1 cellular context compared by ENCODE assay signal in the genomic region with DNA sequence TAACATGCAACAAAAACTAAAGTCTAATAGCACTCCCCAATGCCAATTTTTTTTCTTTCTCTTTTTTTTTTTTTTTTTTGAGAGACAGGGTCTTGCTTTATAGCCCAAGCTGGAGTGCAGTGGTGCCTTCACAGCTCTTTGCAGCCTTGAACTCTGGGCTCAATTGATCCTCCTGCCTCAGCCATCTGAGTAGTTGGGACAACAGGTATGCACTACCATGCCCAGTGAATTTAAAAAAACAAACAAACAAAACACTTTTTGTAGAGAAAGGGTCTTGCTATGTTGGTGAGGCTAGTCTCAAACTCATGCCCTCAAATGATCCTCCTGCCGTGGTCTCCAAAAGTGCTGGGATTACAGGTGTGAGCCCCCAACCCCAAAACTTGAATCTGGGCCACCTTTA.
TF ChIP-seq lines count a peak whose summit lies in the region.

No MANE protein-coding gene starts in this region.

TF ChIP-seq in HepG2, 621 proteins besides CTCF, POLR2A, EP300 and RAD21 (continued from another document and continues in another):
- TF ChIP-seq, protein P1, sequence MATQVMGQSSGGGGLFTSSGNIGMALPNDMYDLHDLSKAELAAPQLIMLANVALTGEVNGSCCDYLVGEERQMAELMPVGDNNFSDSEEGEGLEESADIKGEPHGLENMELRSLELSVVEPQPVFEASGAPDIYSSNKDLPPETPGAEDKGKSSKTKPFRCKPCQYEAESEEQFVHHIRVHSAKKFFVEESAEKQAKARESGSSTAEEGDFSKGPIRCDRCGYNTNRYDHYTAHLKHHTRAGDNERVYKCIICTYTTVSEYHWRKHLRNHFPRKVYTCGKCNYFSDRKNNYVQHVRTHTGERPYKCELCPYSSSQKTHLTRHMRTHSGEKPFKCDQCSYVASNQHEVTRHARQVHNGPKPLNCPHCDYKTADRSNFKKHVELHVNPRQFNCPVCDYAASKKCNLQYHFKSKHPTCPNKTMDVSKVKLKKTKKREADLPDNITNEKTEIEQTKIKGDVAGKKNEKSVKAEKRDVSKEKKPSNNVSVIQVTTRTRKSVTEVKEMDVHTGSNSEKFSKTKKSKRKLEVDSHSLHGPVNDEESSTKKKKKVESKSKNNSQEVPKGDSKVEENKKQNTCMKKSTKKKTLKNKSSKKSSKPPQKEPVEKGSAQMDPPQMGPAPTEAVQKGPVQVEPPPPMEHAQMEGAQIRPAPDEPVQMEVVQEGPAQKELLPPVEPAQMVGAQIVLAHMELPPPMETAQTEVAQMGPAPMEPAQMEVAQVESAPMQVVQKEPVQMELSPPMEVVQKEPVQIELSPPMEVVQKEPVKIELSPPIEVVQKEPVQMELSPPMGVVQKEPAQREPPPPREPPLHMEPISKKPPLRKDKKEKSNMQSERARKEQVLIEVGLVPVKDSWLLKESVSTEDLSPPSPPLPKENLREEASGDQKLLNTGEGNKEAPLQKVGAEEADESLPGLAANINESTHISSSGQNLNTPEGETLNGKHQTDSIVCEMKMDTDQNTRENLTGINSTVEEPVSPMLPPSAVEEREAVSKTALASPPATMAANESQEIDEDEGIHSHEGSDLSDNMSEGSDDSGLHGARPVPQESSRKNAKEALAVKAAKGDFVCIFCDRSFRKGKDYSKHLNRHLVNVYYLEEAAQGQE (IDR thresholded peaks at IDR 0.05; ENCODE audit: borderline replicate concordance in 1 of 2, low read depth in 1 of 2, low read length in 2 of 2): no peak
- TF ChIP-seq ZNF432 (CRISPR knock-in tag; IDR thresholded peaks at IDR 0.05; ENCODE audit: borderline replicate concordance): no peak
- TF ChIP-seq, protein P2, sequence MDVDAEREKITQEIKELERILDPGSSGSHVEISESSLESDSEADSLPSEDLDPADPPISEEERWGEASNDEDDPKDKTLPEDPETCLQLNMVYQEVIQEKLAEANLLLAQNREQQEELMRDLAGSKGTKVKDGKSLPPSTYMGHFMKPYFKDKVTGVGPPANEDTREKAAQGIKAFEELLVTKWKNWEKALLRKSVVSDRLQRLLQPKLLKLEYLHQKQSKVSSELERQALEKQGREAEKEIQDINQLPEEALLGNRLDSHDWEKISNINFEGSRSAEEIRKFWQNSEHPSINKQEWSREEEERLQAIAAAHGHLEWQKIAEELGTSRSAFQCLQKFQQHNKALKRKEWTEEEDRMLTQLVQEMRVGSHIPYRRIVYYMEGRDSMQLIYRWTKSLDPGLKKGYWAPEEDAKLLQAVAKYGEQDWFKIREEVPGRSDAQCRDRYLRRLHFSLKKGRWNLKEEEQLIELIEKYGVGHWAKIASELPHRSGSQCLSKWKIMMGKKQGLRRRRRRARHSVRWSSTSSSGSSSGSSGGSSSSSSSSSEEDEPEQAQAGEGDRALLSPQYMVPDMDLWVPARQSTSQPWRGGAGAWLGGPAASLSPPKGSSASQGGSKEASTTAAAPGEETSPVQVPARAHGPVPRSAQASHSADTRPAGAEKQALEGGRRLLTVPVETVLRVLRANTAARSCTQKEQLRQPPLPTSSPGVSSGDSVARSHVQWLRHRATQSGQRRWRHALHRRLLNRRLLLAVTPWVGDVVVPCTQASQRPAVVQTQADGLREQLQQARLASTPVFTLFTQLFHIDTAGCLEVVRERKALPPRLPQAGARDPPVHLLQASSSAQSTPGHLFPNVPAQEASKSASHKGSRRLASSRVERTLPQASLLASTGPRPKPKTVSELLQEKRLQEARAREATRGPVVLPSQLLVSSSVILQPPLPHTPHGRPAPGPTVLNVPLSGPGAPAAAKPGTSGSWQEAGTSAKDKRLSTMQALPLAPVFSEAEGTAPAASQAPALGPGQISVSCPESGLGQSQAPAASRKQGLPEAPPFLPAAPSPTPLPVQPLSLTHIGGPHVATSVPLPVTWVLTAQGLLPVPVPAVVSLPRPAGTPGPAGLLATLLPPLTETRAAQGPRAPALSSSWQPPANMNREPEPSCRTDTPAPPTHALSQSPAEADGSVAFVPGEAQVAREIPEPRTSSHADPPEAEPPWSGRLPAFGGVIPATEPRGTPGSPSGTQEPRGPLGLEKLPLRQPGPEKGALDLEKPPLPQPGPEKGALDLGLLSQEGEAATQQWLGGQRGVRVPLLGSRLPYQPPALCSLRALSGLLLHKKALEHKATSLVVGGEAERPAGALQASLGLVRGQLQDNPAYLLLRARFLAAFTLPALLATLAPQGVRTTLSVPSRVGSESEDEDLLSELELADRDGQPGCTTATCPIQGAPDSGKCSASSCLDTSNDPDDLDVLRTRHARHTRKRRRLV (CRISPR knock-in tag; IDR thresholded peaks at IDR 0.05): no peak
- TF ChIP-seq ZNF652 (CRISPR knock-in tag; IDR thresholded peaks at IDR 0.05; ENCODE audit: borderline replicate concordance, low read depth): no peak
- TF ChIP-seq ZNF101 (CRISPR knock-in tag; IDR thresholded peaks at IDR 0.05; ENCODE audit: borderline replicate concordance, low read depth): no peak
- no peak for TF ChIP-seq ZNF614 (CRISPR knock-in tag; IDR thresholded peaks at IDR 0.05; ENCODE audit: borderline replicate concordance)
- TF ChIP-seq, protein P3, sequence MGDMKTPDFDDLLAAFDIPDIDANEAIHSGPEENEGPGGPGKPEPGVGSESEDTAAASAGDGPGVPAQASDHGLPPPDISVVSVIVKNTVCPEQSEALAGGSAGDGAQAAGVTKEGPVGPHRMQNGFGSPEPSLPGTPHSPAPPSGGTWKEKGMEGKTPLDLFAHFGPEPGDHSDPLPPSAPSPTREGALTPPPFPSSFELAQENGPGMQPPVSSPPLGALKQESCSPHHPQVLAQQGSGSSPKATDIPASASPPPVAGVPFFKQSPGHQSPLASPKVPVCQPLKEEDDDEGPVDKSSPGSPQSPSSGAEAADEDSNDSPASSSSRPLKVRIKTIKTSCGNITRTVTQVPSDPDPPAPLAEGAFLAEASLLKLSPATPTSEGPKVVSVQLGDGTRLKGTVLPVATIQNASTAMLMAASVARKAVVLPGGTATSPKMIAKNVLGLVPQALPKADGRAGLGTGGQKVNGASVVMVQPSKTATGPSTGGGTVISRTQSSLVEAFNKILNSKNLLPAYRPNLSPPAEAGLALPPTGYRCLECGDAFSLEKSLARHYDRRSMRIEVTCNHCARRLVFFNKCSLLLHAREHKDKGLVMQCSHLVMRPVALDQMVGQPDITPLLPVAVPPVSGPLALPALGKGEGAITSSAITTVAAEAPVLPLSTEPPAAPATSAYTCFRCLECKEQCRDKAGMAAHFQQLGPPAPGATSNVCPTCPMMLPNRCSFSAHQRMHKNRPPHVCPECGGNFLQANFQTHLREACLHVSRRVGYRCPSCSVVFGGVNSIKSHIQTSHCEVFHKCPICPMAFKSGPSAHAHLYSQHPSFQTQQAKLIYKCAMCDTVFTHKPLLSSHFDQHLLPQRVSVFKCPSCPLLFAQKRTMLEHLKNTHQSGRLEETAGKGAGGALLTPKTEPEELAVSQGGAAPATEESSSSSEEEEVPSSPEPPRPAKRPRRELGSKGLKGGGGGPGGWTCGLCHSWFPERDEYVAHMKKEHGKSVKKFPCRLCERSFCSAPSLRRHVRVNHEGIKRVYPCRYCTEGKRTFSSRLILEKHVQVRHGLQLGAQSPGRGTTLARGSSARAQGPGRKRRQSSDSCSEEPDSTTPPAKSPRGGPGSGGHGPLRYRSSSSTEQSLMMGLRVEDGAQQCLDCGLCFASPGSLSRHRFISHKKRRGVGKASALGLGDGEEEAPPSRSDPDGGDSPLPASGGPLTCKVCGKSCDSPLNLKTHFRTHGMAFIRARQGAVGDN (CRISPR knock-in tag; IDR thresholded peaks at IDR 0.05): no peak
- TF ChIP-seq TBX2 (CRISPR knock-in tag; IDR thresholded peaks at IDR 0.05; ENCODE audit: borderline replicate concordance): 0 out of 2 replicates have a peak, but pooled peaks have one; percentile 27
- TF ChIP-seq MTF1 (CRISPR knock-in tag; IDR thresholded peaks at IDR 0.05): no peak
- no peak for TF ChIP-seq ZNF615 (CRISPR knock-in tag; IDR thresholded peaks at IDR 0.05; ENCODE audit: borderline replicate concordance)
- no peak for TF ChIP-seq ZNF10 (CRISPR knock-in tag; IDR thresholded peaks at IDR 0.05; ENCODE audit: borderline replicate concordance, low read depth)
- TF ChIP-seq DPF2 (CRISPR knock-in tag; IDR thresholded peaks at IDR 0.05; ENCODE audit: borderline replicate concordance, low read depth): no peak
- peak; percentile 28; the same call in 1 of the 2 replicates for TF ChIP-seq IRF2 (CRISPR knock-in tag; IDR thresholded peaks at IDR 0.05)
- no peak for TF ChIP-seq TOE1 (CRISPR knock-in tag; IDR thresholded peaks at IDR 0.05)
- TF ChIP-seq CHD2 (IDR thresholded peaks at IDR 0.05; ENCODE audit: low read depth, low read length): no peak
- TF ChIP-seq, protein P4, sequence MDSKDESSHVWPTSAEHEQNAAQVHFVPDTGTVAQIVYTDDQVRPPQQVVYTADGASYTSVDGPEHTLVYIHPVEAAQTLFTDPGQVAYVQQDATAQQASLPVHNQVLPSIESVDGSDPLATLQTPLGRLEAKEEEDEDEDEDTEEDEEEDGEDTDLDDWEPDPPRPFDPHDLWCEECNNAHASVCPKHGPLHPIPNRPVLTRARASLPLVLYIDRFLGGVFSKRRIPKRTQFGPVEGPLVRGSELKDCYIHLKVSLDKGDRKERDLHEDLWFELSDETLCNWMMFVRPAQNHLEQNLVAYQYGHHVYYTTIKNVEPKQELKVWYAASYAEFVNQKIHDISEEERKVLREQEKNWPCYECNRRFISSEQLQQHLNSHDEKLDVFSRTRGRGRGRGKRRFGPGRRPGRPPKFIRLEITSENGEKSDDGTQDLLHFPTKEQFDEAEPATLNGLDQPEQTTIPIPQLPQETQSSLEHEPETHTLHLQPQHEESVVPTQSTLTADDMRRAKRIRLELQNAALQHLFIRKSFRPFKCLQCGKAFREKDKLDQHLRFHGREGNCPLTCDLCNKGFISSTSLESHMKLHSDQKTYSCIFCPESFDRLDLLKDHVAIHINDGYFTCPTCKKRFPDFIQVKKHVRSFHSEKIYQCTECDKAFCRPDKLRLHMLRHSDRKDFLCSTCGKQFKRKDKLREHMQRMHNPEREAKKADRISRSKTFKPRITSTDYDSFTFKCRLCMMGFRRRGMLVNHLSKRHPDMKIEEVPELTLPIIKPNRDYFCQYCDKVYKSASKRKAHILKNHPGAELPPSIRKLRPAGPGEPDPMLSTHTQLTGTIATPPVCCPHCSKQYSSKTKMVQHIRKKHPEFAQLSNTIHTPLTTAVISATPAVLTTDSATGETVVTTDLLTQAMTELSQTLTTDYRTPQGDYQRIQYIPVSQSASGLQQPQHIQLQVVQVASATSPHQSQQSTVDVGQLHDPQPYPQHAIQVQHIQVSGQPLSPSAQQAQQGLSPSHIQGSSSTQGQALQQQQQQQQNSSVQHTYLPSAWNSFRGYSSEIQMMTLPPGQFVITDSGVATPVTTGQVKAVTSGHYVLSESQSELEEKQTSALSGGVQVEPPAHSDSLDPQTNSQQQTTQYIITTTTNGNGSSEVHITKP (CRISPR knock-in tag; IDR thresholded peaks at IDR 0.05; ENCODE audit: low read depth): no peak
- no peak for TF ChIP-seq ZNF468 (CRISPR knock-in tag; IDR thresholded peaks at IDR 0.05)
- no peak for TF ChIP-seq ZNF33B (CRISPR knock-in tag; IDR thresholded peaks at IDR 0.05)
- no peak for TF ChIP-seq ZBTB2 (CRISPR knock-in tag; IDR thresholded peaks at IDR 0.05; ENCODE audit: low read depth)
- no peak for TF ChIP-seq ZNF598 (CRISPR knock-in tag; IDR thresholded peaks at IDR 0.05; ENCODE audit: borderline replicate concordance)
- TF ChIP-seq HMG20A (CRISPR knock-in tag; IDR thresholded peaks at IDR 0.05; ENCODE audit: borderline replicate concordance): no peak
- no peak for TF ChIP-seq ZNF800 (CRISPR knock-in tag; IDR thresholded peaks at IDR 0.05)
- no peak for TF ChIP-seq ZFP90 (CRISPR knock-in tag; IDR thresholded peaks at IDR 0.05; ENCODE audit: borderline replicate concordance)
- TF ChIP-seq ATAD3A (CRISPR knock-in tag; IDR thresholded peaks at IDR 0.05): no peak
- TF ChIP-seq TGIF2 (CRISPR knock-in tag; IDR thresholded peaks at IDR 0.05): no peak
- no peak for TF ChIP-seq DNMT1 (CRISPR knock-in tag; IDR thresholded peaks at IDR 0.05)
- no peak for TF ChIP-seq KDM6A (CRISPR knock-in tag; IDR thresholded peaks at IDR 0.05; ENCODE audit: low read depth)
- no peak for TF ChIP-seq KAT7 (CRISPR knock-in tag; IDR thresholded peaks at IDR 0.05; ENCODE audit: borderline replicate concordance)
- TF ChIP-seq BORCS8-MEF2B (CRISPR knock-in tag; IDR thresholded peaks at IDR 0.05): no peak
- no peak for TF ChIP-seq PRPF4 (IDR thresholded peaks at IDR 0.05; ENCODE audit: low read depth, low read length, poor library complexity, severe bottlenecking)
- no peak for TF ChIP-seq TMF1 (CRISPR knock-in tag; IDR thresholded peaks at IDR 0.05; ENCODE audit: low read depth)
- TF ChIP-seq HNRNPH1 (optimal IDR thresholded peaks at IDR 0.05; ENCODE audit: low read depth, low read length): no peak
- TF ChIP-seq CREBL2 (CRISPR knock-in tag; IDR thresholded peaks at IDR 0.05; ENCODE audit: borderline replicate concordance): no peak
- TF ChIP-seq ZNF749 (CRISPR knock-in tag; IDR thresholded peaks at IDR 0.05; ENCODE audit: borderline replicate concordance): no peak
- TF ChIP-seq ONECUT2 (CRISPR knock-in tag; IDR thresholded peaks at IDR 0.05): peak; percentile 50; the same call in 1 of the 2 replicates
- TF ChIP-seq SALL2 (CRISPR knock-in tag; IDR thresholded peaks at IDR 0.05): no peak
- TF ChIP-seq SNAI1 (CRISPR knock-in tag; IDR thresholded peaks at IDR 0.05; ENCODE audit: borderline replicate concordance): no peak
- TF ChIP-seq JUNB (CRISPR knock-in tag; IDR thresholded peaks at IDR 0.05; ENCODE audit: borderline replicate concordance): no peak
- TF ChIP-seq ZNF546 (CRISPR knock-in tag; conservative IDR thresholded peaks at IDR 0.05): no peak
- TF ChIP-seq POLR2AphosphoS2 (IDR thresholded peaks at IDR 0.05; ENCODE audit: low read depth, low read length): no peak
- TF ChIP-seq RCOR2 (CRISPR knock-in tag; IDR thresholded peaks at IDR 0.05): no peak
- TF ChIP-seq HNF4A (CRISPR knock-in tag; IDR thresholded peaks at IDR 0.05): peak; percentile 75
